37 cellular contexts compared by ENCODE assay signal in genomic region chr5:85931220-85931619, GRCh38.
"Had no signal": no experiment of that assay in that cellular context is flagged by ENCODE, and none has a peak within 500 bp of the region (broad histone marks: within the 10 kb centered on the region; RNA-seq: fewer than 3 reads in every experiment).

No MANE protein-coding gene starts in this region.

- H3K9me3 ChIP-seq: SK-N-SH had no signal

- ATAC-seq: activated CD8-positive, alpha-beta memory T cell treated with anti-CD3 and anti-CD28 coated beads, Interleukin-2, amount 10 ng/mL, durations not matched to agents 7 days and 5 days; activated T-helper 17 cell treated with anti-CD3 and anti-CD28 coated beads, Interleukin-2, amount 50 U/mL, for 72 hours; Panc1 had no signal

- H3K4me1 ChIP-seq: SJSA1 had no signal

- H3K36me3 ChIP-seq: brain microvascular endothelial cell, SJSA1 had no signal

- H3K27me3 ChIP-seq: brain microvascular endothelial cell, SJSA1 had no signal

- DNase-seq: activated B cell treated with CpG ODN at 0.5 μM for 24 hours; activated CD4-positive, alpha-beta memory T cell treated with anti-CD3 and anti-CD28 coated beads for 36 hours; activated CD4-positive, alpha-beta T cell treated with anti-CD3 and anti-CD28 coated beads for 4 hours; activated CD4-positive, alpha-beta T cell treated with anti-CD3 and anti-CD28 coated beads, Interleukin-2, amount 50 U/mL, for 1 hour; activated CD4-positive, CD25-positive, alpha-beta regulatory T cell treated with anti-CD3 and anti-CD28 coated beads, Interleukin-2, amount 50 U/mL, for 72 hours; activated CD8-positive, alpha-beta memory T cell treated with anti-CD3 and anti-CD28 coated beads for 24 hours; activated CD8-positive, alpha-beta memory T cell treated with anti-CD3 and anti-CD28 coated beads, Interleukin-2, amount 10 ng/mL, durations not matched to agents 7 days and 5 days; activated CD8-positive, alpha-beta memory T cell treated with anti-CD3 and anti-CD28 coated beads, Interleukin-2, amount 50 U/mL, for 48 hours; activated effector memory CD4-positive, alpha-beta T cell treated with anti-CD3 and anti-CD28 coated beads, Interleukin-2, amount 50 U/mL, for 16 hours; activated naive CD4-positive, alpha-beta T cell; activated naive CD4-positive, alpha-beta T cell treated with anti-CD3 and anti-CD28 coated beads, Interleukin-2, amount 50 U/mL, for 16 hours; activated naive CD8-positive, alpha-beta T cell treated with anti-CD3 and anti-CD28 coated beads for 36 hours; activated T-cell treated with anti-CD3 and anti-CD28 coated beads, Interleukin-2, amount 50 U/mL, for 48 hours; amniotic stem cell; aorta; brain microvascular endothelial cell; Kasumi-1; KG1; NCI-H1048; NCI-H1105 treated with DMSO at 0.1 percent for 48 hours; NCI-H1436; NCI-H1694; NCI-H1930; NCI-H2081 treated with DMSO at 0.1 percent for 48 hours; NCI-H226; NCI-H446 treated with DMSO at 0.1 percent for 48 hours; NCI-H524 treated with DMSO at 0.1 percent for 48 hours; NCI-H748 treated with DMSO at 0.1 percent for 48 hours; RPMI8226; SHP77 treated with DMSO at 0.1 percent for 48 hours; SK-N-SH; T-helper 1 cell; T-helper 2 cell; T-helper 9 cell had no signal

- H3K4me3 ChIP-seq: SJSA1 had no signal
